Comparison of ENCODE assay signal across 20 cellular contexts in genomic region chr12:92002195-92002649, GRCh38.
DNase-seq lines count a peak whose midpoint lies in the region; ATAC-seq and TF ChIP-seq lines count a peak whose summit lies in the region.
"Had no signal": no experiment of that assay in that cellular context is flagged by ENCODE, and none has a peak within 500 bp of the region (broad histone marks: within the 10 kb centered on the region; RNA-seq: fewer than 3 reads in every experiment).

No MANE protein-coding gene starts in this region.

- in situ Hi-C loops in G401 (cut with HindIII; ENCODE audit: low sequenced_read_pairs) = no loop called here

- peak; percentile 71 for ATAC-seq in body of pancreas
- no peak for ATAC-seq in naive thymus-derived CD4-positive, alpha-beta T cell
- ATAC-seq in GM19351 (IDR thresholded peaks at IDR 0.05; ENCODE audit: unreplicated experiment) = no peak
- no peak for ATAC-seq in HG03571 (IDR thresholded peaks at IDR 0.05; ENCODE audit: unreplicated experiment)
- ATAC-seq in HG02623 (IDR thresholded peaks at IDR 0.05; ENCODE audit: unreplicated experiment) = no peak
- ATAC-seq: left lobe of liver, psoas muscle had no signal

- H3K4me3 Mint-ChIP-seq in CD4-positive, alpha-beta memory T cell = peak overlapping the region in 1 of 8 donors; percentile 15
- peak overlapping the region in 9 of 10 donors; percentile 50 to 83 (median 69) for H3K4me3 Mint-ChIP-seq in naive thymus-derived CD4-positive, alpha-beta T cell
- H3K4me3 Mint-ChIP-seq: B cell; dendritic cell treated with granulocyte-macrophage colony-stimulating factor and Interleukin-4, amounts not matched to agents 40 ng/mL and 50 ng/mL, for 4 days had no signal

- H3K4me1 ChIP-seq in CD4-positive, alpha-beta memory T cell (ENCODE audit: insufficient read depth, low read length) = peaks cover 19% of the 10 kb centered on the region
- peaks cover 20% of the 10 kb centered on the region for H3K4me1 ChIP-seq in body of pancreas
- H3K4me1 ChIP-seq in naive thymus-derived CD4-positive, alpha-beta T cell (ENCODE audit: control insufficient read depth in 2 of 2, insufficient read depth in 2 of 2, low read length in 2 of 2) = peaks cover 0 to 23% of the 10 kb centered on the region in 2 donors
- H3K4me1 ChIP-seq: psoas muscle had no signal

- intact Hi-C loops in CD4-positive, alpha-beta memory T cell (cut with micrococcal nuclease) = no loop called here
- intact Hi-C loops in body of pancreas (cut with DNase I) = no loop called here
- intact Hi-C loops in naive thymus-derived CD4-positive, alpha-beta T cell (cut with micrococcal nuclease) = loop anchor here in 1 of 2 donors (1.0 kb wide), 3 partner anchors 9 to 28 kb away; no protein-coding TSS in a partner anchor

- no peak overlapping the region for H3K4me3 ChIP-seq in CD4-positive, alpha-beta memory T cell (ENCODE audit: low read length in 2 of 2)
- no peak overlapping the region for H3K4me3 ChIP-seq in body of pancreas
- H3K4me3 ChIP-seq in naive thymus-derived CD4-positive, alpha-beta T cell (ENCODE audit: low read length) = no peak overlapping the region
- H3K4me3 ChIP-seq: esophagus squamous epithelium, psoas muscle had no signal

- POLR2A ChIA-PET in CD4-positive, alpha-beta memory T cell (lab: Charles Lee; ENCODE audit: partially characterized antibody) = interaction anchor here (3.9 kb wide), 1 partner anchor 143 kb away, joined by 31 read pairs; the partner anchor contains the start of gene BTG1
- POLR2A ChIA-PET in naive thymus-derived CD4-positive, alpha-beta T cell (lab: Charles Lee) = interaction anchor here (1.1 to 1.7 kb wide), 5 partner anchors 19 to 143 kb away, joined by 3 to 14 read pairs (median 3); partner anchors contain the start of gene BTG1

- TF ChIP-seq CTCF in body of pancreas (IDR thresholded peaks at IDR 0.05) = no peak

- H3K27ac ChIP-seq in CD4-positive, alpha-beta memory T cell (ENCODE audit: low read depth, low read length) = no peak overlapping the region
- peak overlapping the region; percentile 23 to 73 (median 51) for H3K27ac ChIP-seq in body of pancreas
- peak overlapping the region; percentile 60 for H3K27ac ChIP-seq in naive thymus-derived CD4-positive, alpha-beta T cell (ENCODE audit: low read depth, low read length)
- H3K27ac ChIP-seq: esophagus squamous epithelium, HL-60, KMS-11, psoas muscle had no signal

- H3K27me3 ChIP-seq in CD4-positive, alpha-beta memory T cell (ENCODE audit: insufficient read depth, low read length) = no peaks in the 10 kb centered on the region
- no peaks in the 10 kb centered on the region for H3K27me3 ChIP-seq in body of pancreas
- no peaks in the 10 kb centered on the region for H3K27me3 ChIP-seq in naive thymus-derived CD4-positive, alpha-beta T cell (ENCODE audit: control insufficient read depth in 2 of 2, insufficient read depth in 2 of 2, low read length in 2 of 2)
- H3K27me3 ChIP-seq: esophagus squamous epithelium had no signal

- H3K9me3 ChIP-seq in CD4-positive, alpha-beta memory T cell (ENCODE audit: control insufficient read depth in 1 of 2, low read length in 2 of 2) = no peaks in the 10 kb centered on the region
- H3K9me3 ChIP-seq in body of pancreas = no peaks in the 10 kb centered on the region
- H3K9me3 ChIP-seq in naive thymus-derived CD4-positive, alpha-beta T cell (ENCODE audit: control insufficient read depth in 2 of 3, low read length in 3 of 3) = no peaks in the 10 kb centered on the region
- H3K9me3 ChIP-seq: esophagus squamous epithelium, psoas muscle had no signal

- peaks cover 4 to 27% (median 11%) of the 10 kb centered on the region in 8 donors for H3K9me3 Mint-ChIP-seq in CD4-positive, alpha-beta memory T cell
- peaks cover 6 to 45% (median 25%) of the 10 kb centered on the region in 11 donors for H3K9me3 Mint-ChIP-seq in naive thymus-derived CD4-positive, alpha-beta T cell

- H3K27ac Mint-ChIP-seq in CD4-positive, alpha-beta memory T cell = peak overlapping the region in 6 of 7 donors; percentile 19 to 90 (median 53)
- H3K27ac Mint-ChIP-seq in naive thymus-derived CD4-positive, alpha-beta T cell = peak overlapping the region in 8 of 9 donors; percentile 84 to 98 (median 92)
- H3K27ac Mint-ChIP-seq: B cell; dendritic cell treated with granulocyte-macrophage colony-stimulating factor and Interleukin-4, amounts not matched to agents 40 ng/mL and 50 ng/mL, for 4 days had no signal

- DNase-seq in CD4-positive, alpha-beta memory T cell = no peak
- DNase-seq in G401 (ENCODE audit: low spot score) (peak; percentile 36), body of pancreas (peak in 2 of 4 donors; percentile 15 to 34), COLO829 (ENCODE audit: low spot score) (no peak)
- no peak for DNase-seq in naive thymus-derived CD4-positive, alpha-beta T cell
- DNase-seq: activated CD4-positive, alpha-beta T cell treated with anti-CD3 and anti-CD28 coated beads for 1 hour; DMS79 treated with DMSO at 0.1 percent for 48 hours; esophagus squamous epithelium; NCI-H1105 treated with DMSO at 0.1 percent for 48 hours; NCI-H2227 treated with DMSO at 0.1 percent for 48 hours; psoas muscle; stimulated activated CD4-positive, alpha-beta T cell treated with anti-CD3 and anti-CD28 coated beads, Interleukin-15, amount 100 ng/mL, for 24 hours had no signal

- H3K27me3 Mint-ChIP-seq in CD4-positive, alpha-beta memory T cell = no peaks in the 10 kb centered on the region
- H3K27me3 Mint-ChIP-seq in naive thymus-derived CD4-positive, alpha-beta T cell = no peaks in the 10 kb centered on the region
- H3K27me3 Mint-ChIP-seq: B cell; dendritic cell treated with granulocyte-macrophage colony-stimulating factor and Interleukin-4, amounts not matched to agents 40 ng/mL and 50 ng/mL, for 4 days had no signal

- no peaks in the 10 kb centered on the region for H3K36me3 ChIP-seq in CD4-positive, alpha-beta memory T cell (ENCODE audit: insufficient read depth, low read length)
- H3K36me3 ChIP-seq in body of pancreas (replicated peaks in 1 of 2; ENCODE audit: insufficient read depth in 1 of 2, low read depth in 2 of 2) = no peaks in the 10 kb centered on the region
- H3K36me3 ChIP-seq in naive thymus-derived CD4-positive, alpha-beta T cell (ENCODE audit: control insufficient read depth in 2 of 3, insufficient read depth in 3 of 3, low read length in 3 of 3) = no peaks in the 10 kb centered on the region
- H3K36me3 ChIP-seq: esophagus squamous epithelium had no signal

- peaks cover 28 to 58% (median 37%) of the 10 kb centered on the region in 4 donors for H3K4me1 Mint-ChIP-seq in CD4-positive, alpha-beta memory T cell
- H3K4me1 Mint-ChIP-seq in naive thymus-derived CD4-positive, alpha-beta T cell = peaks cover 12 to 78% (median 62%) of the 10 kb centered on the region in 7 donors

- CTCF ChIA-PET in CD4-positive, alpha-beta memory T cell (lab: Charles Lee; ENCODE audit: partially characterized antibody) = no interaction called here
- CTCF ChIA-PET in naive thymus-derived CD4-positive, alpha-beta T cell (lab: Charles Lee) = interaction anchor here (0.9 kb wide), 1 partner anchor 28 kb away, joined by 3 read pairs; no protein-coding TSS in a partner anchor

- 43 to 79% methylated on average over 1 of the region's 1 CpG for WGBS in body of pancreas, 2 donors

- TF ChIP-seq POLR2A in body of pancreas (IDR thresholded peaks at IDR 0.05) = no peak

- peaks cover 9 to 16% of the 10 kb centered on the region in 2 donors for H3K36me3 Mint-ChIP-seq in CD4-positive, alpha-beta memory T cell
- peaks cover 14 to 29% (median 22%) of the 10 kb centered on the region in 5 donors for H3K36me3 Mint-ChIP-seq in naive thymus-derived CD4-positive, alpha-beta T cell
